ENCODE assay signal across 9 cellular contexts in the genomic region with DNA sequence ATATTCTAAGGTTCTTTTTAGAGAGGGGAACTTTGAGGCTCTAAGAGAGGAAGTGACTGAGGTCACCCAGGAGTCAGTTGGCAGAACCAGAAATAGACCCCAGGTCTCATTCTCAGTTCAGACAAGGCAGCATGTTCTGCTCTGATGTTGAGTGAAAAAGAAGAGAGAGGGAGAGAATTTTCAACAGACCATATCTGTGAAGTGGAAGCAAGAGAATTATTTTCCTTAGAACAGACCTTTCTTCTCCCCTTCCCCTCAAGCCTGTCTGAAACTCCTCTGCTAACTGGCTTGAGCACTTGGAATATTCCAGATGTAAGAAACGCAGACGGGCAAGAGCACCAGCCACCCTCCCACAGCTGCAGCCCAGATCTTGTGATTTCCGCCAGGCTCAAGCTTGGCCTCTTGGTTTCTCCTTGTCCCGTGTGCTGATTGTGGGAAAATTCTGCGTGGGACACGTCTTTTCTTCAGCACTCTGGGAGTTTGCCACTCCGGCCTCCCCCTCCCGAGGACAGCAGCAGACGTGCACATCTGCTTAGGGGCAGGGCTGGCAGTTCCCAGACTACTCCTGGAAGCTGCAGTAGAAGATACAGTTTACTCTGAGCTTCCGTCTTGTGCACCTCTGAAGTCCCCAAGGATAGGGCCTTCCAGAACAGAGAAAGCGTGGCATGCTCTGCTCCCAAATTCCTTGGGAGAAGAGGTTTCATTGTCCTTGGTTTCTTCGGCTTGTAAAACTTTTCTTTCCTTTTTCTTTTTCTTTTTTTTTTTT. TPM values are rescaled to one million over a fixed set of nuclear protein-coding genes. Genes with fewer than 3 reads are reported as not detected.
DNase-seq lines count a peak whose midpoint lies in the region; ATAC-seq and TF ChIP-seq lines count a peak whose summit lies in the region.
"Had no signal": no experiment of that assay in that cellular context is flagged by ENCODE, and none has a peak within 500 bp of the region (broad histone marks: within the 10 kb centered on the region; RNA-seq: fewer than 3 reads in every experiment).

No MANE protein-coding gene starts in this region.

- no peak overlapping the region for H3K27ac ChIP-seq in coronary artery

- ATAC-seq in GM21390 (IDR thresholded peaks at IDR 0.05; ENCODE audit: unreplicated experiment) (peak; percentile 92), HG03521 (IDR thresholded peaks at IDR 0.05; ENCODE audit: unreplicated experiment) (peak; percentile 94), omental fat pad (ENCODE audit: low FRiP score) (no peak)

- no peaks in the 10 kb centered on the region for H3K36me3 Mint-ChIP-seq in dendritic cell treated with granulocyte-macrophage colony-stimulating factor and Interleukin-4, amounts not matched to agents 40 ng/mL and 50 ng/mL, for 4 days (ENCODE audit: low read depth)

- peaks cover 64% of the 10 kb centered on the region for H3K4me1 Mint-ChIP-seq in dendritic cell treated with granulocyte-macrophage colony-stimulating factor and Interleukin-4, amounts not matched to agents 40 ng/mL and 50 ng/mL, for 4 days (ENCODE audit: low read depth)

- DNase-seq in GM13976 (ENCODE audit: low spot score) (peak; percentile 51), NCI-H510A treated with DMSO at 0.1 percent for 48 hours (lab: John Stamatoyannopoulos, UW) (no peak), omental fat pad (ENCODE audit: low spot score) (no peak), putamen (ENCODE audit: low spot score) (no peak), coronary artery (ENCODE audit: low spot score) (no peak)

- H3K9me3 Mint-ChIP-seq in dendritic cell treated with granulocyte-macrophage colony-stimulating factor and Interleukin-4, amounts not matched to agents 40 ng/mL and 50 ng/mL, for 4 days, result no peaks in the 10 kb centered on the region

- H3K27me3 Mint-ChIP-seq in dendritic cell treated with granulocyte-macrophage colony-stimulating factor and Interleukin-4, amounts not matched to agents 40 ng/mL and 50 ng/mL, for 4 days, result no peaks in the 10 kb centered on the region

- in situ Hi-C loops in GM13976 (cut with MboI; ENCODE audit: low sequenced_read_pairs, unreplicated experiment), result no loop called here

- H3K4me3 Mint-ChIP-seq in dendritic cell treated with granulocyte-macrophage colony-stimulating factor and Interleukin-4, amounts not matched to agents 40 ng/mL and 50 ng/mL, for 4 days, result peak overlapping the region; percentile 48

- H3K27ac Mint-ChIP-seq in dendritic cell treated with granulocyte-macrophage colony-stimulating factor and Interleukin-4, amounts not matched to agents 40 ng/mL and 50 ng/mL, for 4 days, result peak overlapping the region; percentile 74

- TF ChIP-seq CTCF in GM13976 (IDR thresholded peaks at IDR 0.05; ENCODE audit: borderline replicate concordance, control extremely low read depth, extremely low read depth, insufficient read depth, missing control alignments) (no peak), omental fat pad (IDR thresholded peaks at IDR 0.05) (no peak), coronary artery (IDR thresholded peaks at IDR 0.05) (no peak)

- no peak overlapping the region for H3K4me3 ChIP-seq in coronary artery

- intact Hi-C loops in dendritic cell treated with granulocyte-macrophage colony-stimulating factor and Interleukin-4, amounts not matched to agents 40 ng/mL and 50 ng/mL, for 4 days (cut with micrococcal nuclease), result loop anchor here (2.0 kb wide), 1 partner anchor 15 kb away; no protein-coding TSS in a partner anchor

RNA-seq across cellular contexts. Expression of a gene that starts 22.7 kb away (rescaled TPM):
- total RNA-seq in omental fat pad, result 10 to 100 TPM; 14.6 to 34.5 (median 21.7) TPM
- total RNA-seq: renal cortical epithelial cell had no signal
